ENCODE assay signal across 1 cellular context in genomic region chr2:74481961-74482800, GRCh38.
TF ChIP-seq lines count a peak whose summit lies in the region.

No MANE protein-coding gene starts in this region.

TF ChIP-seq in GM12878, 131 proteins besides CTCF, POLR2A, EP300 and RAD21 (continues in another document):
- TF ChIP-seq, protein P1, sequence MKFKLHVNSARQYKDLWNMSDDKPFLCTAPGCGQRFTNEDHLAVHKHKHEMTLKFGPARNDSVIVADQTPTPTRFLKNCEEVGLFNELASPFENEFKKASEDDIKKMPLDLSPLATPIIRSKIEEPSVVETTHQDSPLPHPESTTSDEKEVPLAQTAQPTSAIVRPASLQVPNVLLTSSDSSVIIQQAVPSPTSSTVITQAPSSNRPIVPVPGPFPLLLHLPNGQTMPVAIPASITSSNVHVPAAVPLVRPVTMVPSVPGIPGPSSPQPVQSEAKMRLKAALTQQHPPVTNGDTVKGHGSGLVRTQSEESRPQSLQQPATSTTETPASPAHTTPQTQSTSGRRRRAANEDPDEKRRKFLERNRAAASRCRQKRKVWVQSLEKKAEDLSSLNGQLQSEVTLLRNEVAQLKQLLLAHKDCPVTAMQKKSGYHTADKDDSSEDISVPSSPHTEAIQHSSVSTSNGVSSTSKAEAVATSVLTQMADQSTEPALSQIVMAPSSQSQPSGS (IDR thresholded peaks at IDR 0.05; ENCODE audit: low read length), result no peak
- TF ChIP-seq TCF12 (IDR thresholded peaks at IDR 0.05; ENCODE audit: low read depth, low read length) (no peak), MYB (IDR thresholded peaks at IDR 0.05; ENCODE audit: borderline replicate concordance, low read depth, low read length) (no peak), HDAC2 (IDR thresholded peaks at IDR 0.05) (no peak), RAD51 (IDR thresholded peaks at IDR 0.05) (no peak), SREBF2 (IDR thresholded peaks at IDR 0.05; ENCODE audit: low read length) (no peak), RB1 (IDR thresholded peaks at IDR 0.05; ENCODE audit: borderline replicate concordance) (no peak), ZBTB4 (CRISPR knock-in tag; IDR thresholded peaks at IDR 0.05) (no peak), RUNX3 (IDR thresholded peaks at IDR 0.05; ENCODE audit: low read length) (no peak; the same call in 1 of the 2 replicates), NR2C1 (IDR thresholded peaks at IDR 0.05) (no peak), SREBF1 (IDR thresholded peaks at IDR 0.05; ENCODE audit: low read length) (no peak), NR2C2 (IDR thresholded peaks at IDR 0.05; ENCODE audit: borderline replicate concordance, control insufficient read depth, insufficient read length, low read depth) (no peak), IKZF1 (conservative IDR thresholded peaks at IDR 0.05) (no peak), MTA2 (IDR thresholded peaks at IDR 0.05; ENCODE audit: low read depth) (no peak), NFXL1 (IDR thresholded peaks at IDR 0.05; ENCODE audit: borderline replicate concordance) (no peak), EED (IDR thresholded peaks at IDR 0.05; ENCODE audit: low read depth) (no peak), TCF7 (IDR thresholded peaks at IDR 0.05; ENCODE audit: borderline replicate concordance) (no peak), SIX5 (IDR thresholded peaks at IDR 0.05; ENCODE audit: low read depth, low read length, severe bottlenecking) (no peak), PAX5 (IDR thresholded peaks at IDR 0.05; ENCODE audit: borderline replicate concordance, low read depth, low read length) (no peak), HDGF (IDR thresholded peaks at IDR 0.05) (no peak), USF1 (IDR thresholded peaks at IDR 0.05; ENCODE audit: borderline replicate concordance, extremely low read length, insufficient read depth, low read depth, low read length) (no peak), YY1 (IDR thresholded peaks at IDR 0.05; ENCODE audit: low read depth, low read length) (no peak), MXI1 (IDR thresholded peaks at IDR 0.05; ENCODE audit: low read depth, low read length) (peak; percentile 8; the same call in 1 of the 2 replicates), NKRF (conservative IDR thresholded peaks at IDR 0.05) (no peak; the same call in 1 of the 2 replicates), GATAD2B (conservative IDR thresholded peaks at IDR 0.05; ENCODE audit: low read depth) (peak; percentile 68), CHD4 (IDR thresholded peaks at IDR 0.05) (no peak), POU2F2 (IDR thresholded peaks at IDR 0.05; ENCODE audit: borderline replicate concordance, low read depth, low read length) (no peak), HDAC6 (IDR thresholded peaks at IDR 0.05; ENCODE audit: unreplicated experiment) (no peak), PRDM15 (CRISPR knock-in tag; IDR thresholded peaks at IDR 0.05) (no peak), SMAD5 (IDR thresholded peaks at IDR 0.05; ENCODE audit: low read depth) (no peak), KLF5 (IDR thresholded peaks at IDR 0.05; ENCODE audit: partially characterized antibody) (no peak), STAT1 (conservative IDR thresholded peaks at IDR 0.05) (no peak)
- TF ChIP-seq, protein P2, sequence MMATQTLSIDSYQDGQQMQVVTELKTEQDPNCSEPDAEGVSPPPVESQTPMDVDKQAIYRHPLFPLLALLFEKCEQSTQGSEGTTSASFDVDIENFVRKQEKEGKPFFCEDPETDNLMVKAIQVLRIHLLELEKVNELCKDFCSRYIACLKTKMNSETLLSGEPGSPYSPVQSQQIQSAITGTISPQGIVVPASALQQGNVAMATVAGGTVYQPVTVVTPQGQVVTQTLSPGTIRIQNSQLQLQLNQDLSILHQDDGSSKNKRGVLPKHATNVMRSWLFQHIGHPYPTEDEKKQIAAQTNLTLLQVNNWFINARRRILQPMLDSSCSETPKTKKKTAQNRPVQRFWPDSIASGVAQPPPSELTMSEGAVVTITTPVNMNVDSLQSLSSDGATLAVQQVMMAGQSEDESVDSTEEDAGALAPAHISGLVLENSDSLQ (IDR thresholded peaks at IDR 0.05), result no peak
- TF ChIP-seq, protein P3, sequence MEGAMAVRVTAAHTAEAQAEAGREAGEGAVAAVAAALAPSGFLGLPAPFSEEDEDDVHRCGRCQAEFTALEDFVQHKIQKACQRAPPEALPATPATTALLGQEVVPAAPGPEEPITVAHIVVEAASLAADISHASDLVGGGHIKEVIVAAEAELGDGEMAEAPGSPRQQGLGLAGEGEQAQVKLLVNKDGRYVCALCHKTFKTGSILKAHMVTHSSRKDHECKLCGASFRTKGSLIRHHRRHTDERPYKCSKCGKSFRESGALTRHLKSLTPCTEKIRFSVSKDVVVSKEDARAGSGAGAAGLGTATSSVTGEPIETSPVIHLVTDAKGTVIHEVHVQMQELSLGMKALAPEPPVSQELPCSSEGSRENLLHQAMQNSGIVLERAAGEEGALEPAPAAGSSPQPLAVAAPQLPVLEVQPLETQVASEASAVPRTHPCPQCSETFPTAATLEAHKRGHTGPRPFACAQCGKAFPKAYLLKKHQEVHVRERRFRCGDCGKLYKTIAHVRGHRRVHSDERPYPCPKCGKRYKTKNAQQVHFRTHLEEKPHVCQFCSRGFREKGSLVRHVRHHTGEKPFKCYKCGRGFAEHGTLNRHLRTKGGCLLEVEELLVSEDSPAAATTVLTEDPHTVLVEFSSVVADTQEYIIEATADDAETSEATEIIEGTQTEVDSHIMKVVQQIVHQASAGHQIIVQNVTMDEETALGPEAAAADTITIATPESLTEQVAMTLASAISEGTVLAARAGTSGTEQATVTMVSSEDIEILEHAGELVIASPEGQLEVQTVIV (IDR thresholded peaks at IDR 0.05; ENCODE audit: borderline replicate concordance, partially characterized antibody), result no peak
- TF ChIP-seq, protein P4, sequence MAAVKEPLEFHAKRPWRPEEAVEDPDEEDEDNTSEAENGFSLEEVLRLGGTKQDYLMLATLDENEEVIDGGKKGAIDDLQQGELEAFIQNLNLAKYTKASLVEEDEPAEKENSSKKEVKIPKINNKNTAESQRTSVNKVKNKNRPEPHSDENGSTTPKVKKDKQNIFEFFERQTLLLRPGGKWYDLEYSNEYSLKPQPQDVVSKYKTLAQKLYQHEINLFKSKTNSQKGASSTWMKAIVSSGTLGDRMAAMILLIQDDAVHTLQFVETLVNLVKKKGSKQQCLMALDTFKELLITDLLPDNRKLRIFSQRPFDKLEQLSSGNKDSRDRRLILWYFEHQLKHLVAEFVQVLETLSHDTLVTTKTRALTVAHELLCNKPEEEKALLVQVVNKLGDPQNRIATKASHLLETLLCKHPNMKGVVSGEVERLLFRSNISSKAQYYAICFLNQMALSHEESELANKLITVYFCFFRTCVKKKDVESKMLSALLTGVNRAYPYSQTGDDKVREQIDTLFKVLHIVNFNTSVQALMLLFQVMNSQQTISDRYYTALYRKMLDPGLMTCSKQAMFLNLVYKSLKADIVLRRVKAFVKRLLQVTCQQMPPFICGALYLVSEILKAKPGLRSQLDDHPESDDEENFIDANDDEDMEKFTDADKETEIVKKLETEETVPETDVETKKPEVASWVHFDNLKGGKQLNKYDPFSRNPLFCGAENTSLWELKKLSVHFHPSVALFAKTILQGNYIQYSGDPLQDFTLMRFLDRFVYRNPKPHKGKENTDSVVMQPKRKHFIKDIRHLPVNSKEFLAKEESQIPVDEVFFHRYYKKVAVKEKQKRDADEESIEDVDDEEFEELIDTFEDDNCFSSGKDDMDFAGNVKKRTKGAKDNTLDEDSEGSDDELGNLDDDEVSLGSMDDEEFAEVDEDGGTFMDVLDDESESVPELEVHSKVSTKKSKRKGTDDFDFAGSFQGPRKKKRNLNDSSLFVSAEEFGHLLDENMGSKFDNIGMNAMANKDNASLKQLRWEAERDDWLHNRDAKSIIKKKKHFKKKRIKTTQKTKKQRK (IDR thresholded peaks at IDR 0.05; ENCODE audit: low read depth, low read length), result no peak
- TF ChIP-seq, protein P5, sequence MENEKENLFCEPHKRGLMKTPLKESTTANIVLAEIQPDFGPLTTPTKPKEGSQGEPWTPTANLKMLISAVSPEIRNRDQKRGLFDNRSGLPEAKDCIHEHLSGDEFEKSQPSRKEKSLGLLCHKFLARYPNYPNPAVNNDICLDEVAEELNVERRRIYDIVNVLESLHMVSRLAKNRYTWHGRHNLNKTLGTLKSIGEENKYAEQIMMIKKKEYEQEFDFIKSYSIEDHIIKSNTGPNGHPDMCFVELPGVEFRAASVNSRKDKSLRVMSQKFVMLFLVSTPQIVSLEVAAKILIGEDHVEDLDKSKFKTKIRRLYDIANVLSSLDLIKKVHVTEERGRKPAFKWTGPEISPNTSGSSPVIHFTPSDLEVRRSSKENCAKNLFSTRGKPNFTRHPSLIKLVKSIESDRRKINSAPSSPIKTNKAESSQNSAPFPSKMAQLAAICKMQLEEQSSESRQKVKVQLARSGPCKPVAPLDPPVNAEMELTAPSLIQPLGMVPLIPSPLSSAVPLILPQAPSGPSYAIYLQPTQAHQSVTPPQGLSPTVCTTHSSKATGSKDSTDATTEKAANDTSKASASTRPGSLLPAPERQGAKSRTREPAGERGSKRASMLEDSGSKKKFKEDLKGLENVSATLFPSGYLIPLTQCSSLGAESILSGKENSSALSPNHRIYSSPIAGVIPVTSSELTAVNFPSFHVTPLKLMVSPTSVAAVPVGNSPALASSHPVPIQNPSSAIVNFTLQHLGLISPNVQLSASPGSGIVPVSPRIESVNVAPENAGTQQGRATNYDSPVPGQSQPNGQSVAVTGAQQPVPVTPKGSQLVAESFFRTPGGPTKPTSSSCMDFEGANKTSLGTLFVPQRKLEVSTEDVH (IDR thresholded peaks at IDR 0.05; ENCODE audit: low read depth, partially characterized antibody), result no peak
- TF ChIP-seq, protein P6, sequence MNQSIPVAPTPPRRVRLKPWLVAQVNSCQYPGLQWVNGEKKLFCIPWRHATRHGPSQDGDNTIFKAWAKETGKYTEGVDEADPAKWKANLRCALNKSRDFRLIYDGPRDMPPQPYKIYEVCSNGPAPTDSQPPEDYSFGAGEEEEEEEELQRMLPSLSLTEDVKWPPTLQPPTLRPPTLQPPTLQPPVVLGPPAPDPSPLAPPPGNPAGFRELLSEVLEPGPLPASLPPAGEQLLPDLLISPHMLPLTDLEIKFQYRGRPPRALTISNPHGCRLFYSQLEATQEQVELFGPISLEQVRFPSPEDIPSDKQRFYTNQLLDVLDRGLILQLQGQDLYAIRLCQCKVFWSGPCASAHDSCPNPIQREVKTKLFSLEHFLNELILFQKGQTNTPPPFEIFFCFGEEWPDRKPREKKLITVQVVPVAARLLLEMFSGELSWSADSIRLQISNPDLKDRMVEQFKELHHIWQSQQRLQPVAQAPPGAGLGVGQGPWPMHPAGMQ (IDR thresholded peaks at IDR 0.05; ENCODE audit: borderline replicate concordance), result no peak
